In the genomic region with DNA sequence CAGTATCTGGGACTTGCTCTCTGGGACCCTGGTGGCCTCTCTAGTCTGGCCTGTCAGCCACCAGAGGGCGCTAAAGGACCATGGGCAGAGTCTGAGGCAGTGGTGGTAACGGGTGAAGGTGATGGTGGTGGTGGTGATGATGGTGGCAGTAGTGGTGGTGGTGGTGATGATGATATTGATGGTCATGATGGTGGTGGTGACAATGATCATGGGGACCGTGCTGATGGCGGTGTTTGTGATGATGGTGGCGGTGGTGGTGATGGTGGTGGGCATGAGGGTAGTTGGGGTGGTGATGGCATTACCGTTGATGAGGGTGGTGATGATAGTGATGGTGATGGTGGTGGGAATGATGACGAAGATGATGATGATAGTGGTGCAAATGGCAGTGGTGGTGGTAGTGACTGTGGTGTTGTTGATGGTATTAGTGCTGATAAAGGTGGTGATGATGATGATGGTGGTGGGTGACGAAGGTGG, we compare ENCODE assay signal across 9 cellular contexts. TPM values are rescaled to one million over a fixed set of nuclear protein-coding genes. Genes with fewer than 3 reads are reported as not detected.
DNase-seq lines count a peak whose midpoint lies in the region; FAIRE-seq and TF ChIP-seq lines count a peak whose summit lies in the region.
"Had no signal": no experiment of that assay in that cellular context is flagged by ENCODE, and none has a peak within 500 bp of the region (broad histone marks: within the 10 kb centered on the region; RNA-seq: fewer than 3 reads in every experiment).

No MANE protein-coding gene starts in this region.

- DNase-seq in AML-193 (lab: John Stamatoyannopoulos, UW): peak; percentile 27 to 28
- DNase-seq in PC-9: peak in 1 of 2 experiments; percentile 54
- peak; percentile 74 for DNase-seq in activated effector memory CD4-positive, alpha-beta T cell treated with Interleukin-2 at 50 U/mL for 16 hours
- DNase-seq in globus pallidus (ENCODE audit: low spot score): peak; percentile 43
- DNase-seq in posterior vena cava (ENCODE audit: low spot score): peak; percentile 92
- peak; percentile 52 for DNase-seq in urothelium cell line (ENCODE audit: low spot score)
- no peak for DNase-seq in GF-D8 (lab: John Stamatoyannopoulos, UW)

- POLR2A ChIA-PET in HEK293 (lab: Yijun Ruan, JAX) (no interaction called here), PC-9 (lab: Charles Lee; ENCODE audit: unreplicated experiment) (no interaction called here)

- no peak overlapping the region for H3K4me3 ChIP-seq in HEK293 (ENCODE audit: low read depth, low read length)
- no peak overlapping the region for H3K4me3 ChIP-seq in PC-9

- no peaks in the 10 kb centered on the region for H4K20me1 ChIP-seq in PC-9 (ENCODE audit: insufficient read depth)

- no peaks in the 10 kb centered on the region for H3K9me2 ChIP-seq in PC-9 (ENCODE audit: insufficient read depth)

- no peak overlapping the region for H3K4me2 ChIP-seq in PC-9

- H3K36me3 ChIP-seq in HEK293 (ENCODE audit: control insufficient read depth in 2 of 2, insufficient read depth in 1 of 2, low read length in 2 of 2) (no peaks in the 10 kb centered on the region), PC-9 (ENCODE audit: low read depth) (no peaks in the 10 kb centered on the region)

- H2AFZ ChIP-seq in PC-9: no peak overlapping the region

- H3K79me2 ChIP-seq in PC-9 (ENCODE audit: low read depth): no peaks in the 10 kb centered on the region

- H3F3A ChIP-seq in PC-9 (ENCODE audit: insufficient read depth, low read depth): no peaks in the 10 kb centered on the region

- BruUV-seq in PC-9 (replicated peaks; lab: Mats Ljungman, UMichigan): no TSS peak

- peaks cover 27% of the 10 kb centered on the region for H3K27me3 ChIP-seq in PC-9 (ENCODE audit: insufficient read depth, low read depth)

- FAIRE-seq in urothelium cell line (lab: Jason Lieb, UNC): peak; percentile 27

- CTCF ChIA-PET in HEK293 (lab: Yijun Ruan, JAX): interaction anchor here (0.7 to 11.2 kb wide), 3 partner anchors 59 to 463 kb away, joined by 3 to 208 read pairs (median 4); no protein-coding TSS in a partner anchor
- CTCF ChIA-PET in PC-9 (lab: Charles Lee): no interaction called here

- intact Hi-C loops in PC-9 (cut with micrococcal nuclease; ENCODE audit: unreplicated experiment) (loop anchor here (1.0 to 2.0 kb wide), 2 partner anchors 103 to 464 kb away; no protein-coding TSS in a partner anchor), posterior vena cava (cut with DNase I) (loop anchor here (5.0 kb wide), 2 partner anchors 104 to 464 kb away; no protein-coding TSS in a partner anchor)

- H3K27ac ChIP-seq in HEK293 (ENCODE audit: extremely low read depth, low read depth, low read length): no peak overlapping the region
- H3K27ac ChIP-seq in PC-9: no peak overlapping the region

- no peaks in the 10 kb centered on the region for H3K9me3 ChIP-seq in HEK293 (ENCODE audit: control insufficient read depth, insufficient read depth, low read depth, low read length)
- no peaks in the 10 kb centered on the region for H3K9me3 ChIP-seq in PC-9 (ENCODE audit: insufficient read depth, low read depth)

- peak; percentile 91 for TF ChIP-seq CTCF in HEK293 (tag by site-specific recombination; IDR thresholded peaks at IDR 0.05)
- TF ChIP-seq CTCF in PC-9 (conservative IDR thresholded peaks at IDR 0.05): peak; percentile 87

- H3K4me1 ChIP-seq in HEK293 (ENCODE audit: control insufficient read depth, insufficient read depth, low read length) (no peaks in the 10 kb centered on the region), PC-9 (replicated peaks; ENCODE audit: insufficient read depth) (no peaks in the 10 kb centered on the region)

TF ChIP-seq in HEK293, 187 proteins besides CTCF, POLR2A, EP300 and RAD21 (continues in another document):
- TF ChIP-seq ZBTB8A (tag by site-specific recombination; IDR thresholded peaks at IDR 0.05) (no peak), ZNF837 (tag by site-specific recombination; IDR thresholded peaks at IDR 0.05) (no peak), ZNF184 (tag by site-specific recombination; IDR thresholded peaks at IDR 0.05) (no peak), ZNF211 (tag by site-specific recombination; IDR thresholded peaks at IDR 0.05; ENCODE audit: low read depth) (no peak), ZNF423 (tag by site-specific recombination; IDR thresholded peaks at IDR 0.05) (no peak), SCRT1 (tag by site-specific recombination; IDR thresholded peaks at IDR 0.05; ENCODE audit: borderline replicate concordance) (no peak), ZFHX2 (tag by site-specific recombination; conservative IDR thresholded peaks at IDR 0.05) (no peak; the same call in 1 of the 2 replicates), ZNF350 (tag by site-specific recombination; IDR thresholded peaks at IDR 0.05) (no peak), ZSCAN16 (tag by site-specific recombination; IDR thresholded peaks at IDR 0.05) (no peak), ZNF133 (tag by site-specific recombination; IDR thresholded peaks at IDR 0.05) (peak; percentile 13; the same call in 1 of the 2 replicates), GLIS2 (tag by site-specific recombination; IDR thresholded peaks at IDR 0.05) (no peak), ZSCAN23 (tag by site-specific recombination; IDR thresholded peaks at IDR 0.05) (no peak), SALL2 (tag by site-specific recombination; IDR thresholded peaks at IDR 0.05; ENCODE audit: borderline replicate concordance) (peak; percentile 77; the same call in 1 of the 2 replicates), BCL11A (tag by site-specific recombination; IDR thresholded peaks at IDR 0.05; ENCODE audit: low read depth) (no peak), ZNF239 (tag by site-specific recombination; IDR thresholded peaks at IDR 0.05) (peak; percentile 71)
- TF ChIP-seq, protein P1, sequence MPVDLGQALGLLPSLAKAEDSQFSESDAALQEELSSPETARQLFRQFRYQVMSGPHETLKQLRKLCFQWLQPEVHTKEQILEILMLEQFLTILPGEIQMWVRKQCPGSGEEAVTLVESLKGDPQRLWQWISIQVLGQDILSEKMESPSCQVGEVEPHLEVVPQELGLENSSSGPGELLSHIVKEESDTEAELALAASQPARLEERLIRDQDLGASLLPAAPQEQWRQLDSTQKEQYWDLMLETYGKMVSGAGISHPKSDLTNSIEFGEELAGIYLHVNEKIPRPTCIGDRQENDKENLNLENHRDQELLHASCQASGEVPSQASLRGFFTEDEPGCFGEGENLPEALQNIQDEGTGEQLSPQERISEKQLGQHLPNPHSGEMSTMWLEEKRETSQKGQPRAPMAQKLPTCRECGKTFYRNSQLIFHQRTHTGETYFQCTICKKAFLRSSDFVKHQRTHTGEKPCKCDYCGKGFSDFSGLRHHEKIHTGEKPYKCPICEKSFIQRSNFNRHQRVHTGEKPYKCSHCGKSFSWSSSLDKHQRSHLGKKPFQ (tag by site-specific recombination; IDR thresholded peaks at IDR 0.05): no peak
- TF ChIP-seq, protein P2, sequence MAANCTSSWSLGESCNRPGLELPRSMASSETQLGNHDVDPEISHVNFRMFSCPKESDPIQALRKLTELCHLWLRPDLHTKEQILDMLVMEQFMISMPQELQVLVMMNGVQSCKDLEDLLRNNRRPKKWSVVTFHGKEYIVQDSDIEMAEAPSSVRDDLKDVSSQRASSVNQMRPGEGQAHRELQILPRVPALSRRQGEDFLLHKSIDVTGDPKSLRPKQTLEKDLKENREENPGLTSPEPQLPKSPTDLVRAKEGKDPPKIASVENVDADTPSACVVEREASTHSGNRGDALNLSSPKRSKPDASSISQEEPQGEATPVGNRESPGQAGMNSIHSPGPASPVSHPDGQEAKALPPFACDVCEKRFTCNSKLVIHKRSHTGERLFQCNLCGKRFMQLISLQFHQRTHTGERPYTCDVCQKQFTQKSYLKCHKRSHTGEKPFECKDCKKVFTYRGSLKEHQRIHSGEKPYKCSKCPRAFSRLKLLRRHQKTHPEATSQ (tag by site-specific recombination; IDR thresholded peaks at IDR 0.05): peak; percentile 58; the same call in 1 of the 2 replicates
- TF ChIP-seq, protein P3, sequence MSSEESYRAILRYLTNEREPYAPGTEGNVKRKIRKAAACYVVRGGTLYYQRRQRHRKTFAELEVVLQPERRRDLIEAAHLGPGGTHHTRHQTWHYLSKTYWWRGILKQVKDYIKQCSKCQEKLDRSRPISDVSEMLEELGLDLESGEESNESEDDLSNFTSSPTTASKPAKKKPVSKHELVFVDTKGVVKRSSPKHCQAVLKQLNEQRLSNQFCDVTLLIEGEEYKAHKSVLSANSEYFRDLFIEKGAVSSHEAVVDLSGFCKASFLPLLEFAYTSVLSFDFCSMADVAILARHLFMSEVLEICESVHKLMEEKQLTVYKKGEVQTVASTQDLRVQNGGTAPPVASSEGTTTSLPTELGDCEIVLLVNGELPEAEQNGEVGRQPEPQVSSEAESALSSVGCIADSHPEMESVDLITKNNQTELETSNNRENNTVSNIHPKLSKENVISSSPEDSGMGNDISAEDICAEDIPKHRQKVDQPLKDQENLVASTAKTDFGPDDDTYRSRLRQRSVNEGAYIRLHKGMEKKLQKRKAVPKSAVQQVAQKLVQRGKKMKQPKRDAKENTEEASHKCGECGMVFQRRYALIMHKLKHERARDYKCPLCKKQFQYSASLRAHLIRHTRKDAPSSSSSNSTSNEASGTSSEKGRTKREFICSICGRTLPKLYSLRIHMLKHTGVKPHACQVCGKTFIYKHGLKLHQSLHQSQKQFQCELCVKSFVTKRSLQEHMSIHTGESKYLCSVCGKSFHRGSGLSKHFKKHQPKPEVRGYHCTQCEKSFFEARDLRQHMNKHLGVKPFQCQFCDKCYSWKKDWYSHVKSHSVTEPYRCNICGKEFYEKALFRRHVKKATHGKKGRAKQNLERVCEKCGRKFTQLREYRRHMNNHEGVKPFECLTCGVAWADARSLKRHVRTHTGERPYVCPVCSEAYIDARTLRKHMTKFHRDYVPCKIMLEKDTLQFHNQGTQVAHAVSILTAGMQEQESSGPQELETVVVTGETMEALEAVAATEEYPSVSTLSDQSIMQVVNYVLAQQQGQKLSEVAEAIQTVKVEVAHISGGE (tag by site-specific recombination; conservative IDR thresholded peaks at IDR 0.05; ENCODE audit: low read depth): no peak
- TF ChIP-seq, protein P4, sequence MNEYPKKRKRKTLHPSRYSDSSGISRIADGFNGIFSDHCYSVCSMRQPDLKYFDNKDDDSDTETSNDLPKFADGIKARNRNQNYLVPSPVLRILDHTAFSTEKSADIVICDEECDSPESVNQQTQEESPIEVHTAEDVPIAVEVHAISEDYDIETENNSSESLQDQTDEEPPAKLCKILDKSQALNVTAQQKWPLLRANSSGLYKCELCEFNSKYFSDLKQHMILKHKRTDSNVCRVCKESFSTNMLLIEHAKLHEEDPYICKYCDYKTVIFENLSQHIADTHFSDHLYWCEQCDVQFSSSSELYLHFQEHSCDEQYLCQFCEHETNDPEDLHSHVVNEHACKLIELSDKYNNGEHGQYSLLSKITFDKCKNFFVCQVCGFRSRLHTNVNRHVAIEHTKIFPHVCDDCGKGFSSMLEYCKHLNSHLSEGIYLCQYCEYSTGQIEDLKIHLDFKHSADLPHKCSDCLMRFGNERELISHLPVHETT (tag by site-specific recombination; IDR thresholded peaks at IDR 0.05): no peak

RNA-seq across cellular contexts. Expression of gene TRPM5, which starts 16.0 kb away (rescaled TPM):
- total RNA-seq in PC-9 (2021) (not detected in 2 replicates), posterior vena cava (not detected)
- total RNA-seq: temporal lobe had no signal

RNA-seq across cellular contexts. Expression of gene KCNQ1, which starts 16.4 kb away (rescaled TPM):
- total RNA-seq in PC-9 (2021) (0.55 TPM in 1 of 2 replicates, not detected in the other), posterior vena cava (1 to 10 TPM; 4.7 to 7.2 TPM)

RNA-seq across cellular contexts. Expression of gene TSSC4, which starts 27.8 kb away (rescaled TPM):
- total RNA-seq in PC-9 (2021): 35.6 and 49.3 TPM in 2 replicates
- 10 to 100 TPM; 47.4 to 49.6 TPM for total RNA-seq in posterior vena cava

RNA-seq across cellular contexts. Expression of gene CD81, which starts 51.2 kb away (rescaled TPM):
- total RNA-seq in PC-9 (2021): 180 and 231 TPM in 2 replicates
- total RNA-seq in posterior vena cava: 100 to 1,000 TPM; 616 to 784 TPM
